Comparison of ENCODE assay signal across 10 cellular contexts in the genomic region with DNA sequence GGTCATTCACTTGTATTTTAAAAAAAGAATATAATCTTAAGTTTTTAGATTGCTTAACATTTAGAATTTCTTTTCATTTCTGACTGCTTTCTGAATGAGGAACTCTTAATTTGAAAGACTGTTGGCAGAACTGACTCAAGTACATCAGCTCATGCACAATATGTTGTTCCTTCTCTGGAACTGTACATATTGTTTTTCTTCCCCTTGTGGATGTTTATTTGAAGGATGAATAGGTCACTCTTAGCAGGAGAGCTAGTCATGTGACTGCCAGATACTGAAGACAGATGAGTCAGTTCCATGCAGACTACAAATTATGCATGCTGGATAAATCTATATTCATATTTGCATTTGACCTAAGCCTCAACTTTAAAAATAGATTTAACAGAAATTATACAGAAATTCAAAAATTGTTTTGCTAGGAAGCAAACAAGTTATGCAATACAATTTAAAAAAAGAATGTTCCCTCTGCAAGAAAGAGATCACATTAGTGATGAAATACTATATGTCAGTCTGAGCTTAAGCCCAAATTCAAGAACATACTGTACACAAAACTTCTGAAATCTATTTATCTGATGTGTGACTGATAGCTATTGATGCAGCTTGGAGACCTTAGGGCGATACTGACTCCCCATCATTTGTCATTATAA.
A peak's percentile ranks its signal among the peaks of the same experiment; 100 is the strongest.
DNase-seq lines count a peak whose midpoint lies in the region; ATAC-seq, FAIRE-seq and TF ChIP-seq lines count a peak whose summit lies in the region.
"Had no signal": no experiment of that assay in that cellular context is flagged by ENCODE, and none has a peak within 500 bp of the region (broad histone marks: within the 10 kb centered on the region; RNA-seq: fewer than 3 reads in every experiment).

No MANE protein-coding gene starts in this region.

- TF ChIP-seq CTCF in pancreas (IDR thresholded peaks at IDR 0.05) = no peak

- WGBS in pancreas, 2 donors = 28 to 29% methylated on average over 1 of the region's 1 CpG

- no peaks in the 10 kb centered on the region for H3K9me3 ChIP-seq in pancreas

- DNase-seq in Daoy (ENCODE audit: low read depth) (peak; percentile 65), NCI-H446 treated with DMSO at 0.1 percent for 48 hours (lab: John Stamatoyannopoulos, UW) (peak; percentile 88), pancreas (no peak), HK-2 (ENCODE audit: unreplicated experiment) (no peak)
- no peak for DNase-seq in stimulated activated CD4-positive, alpha-beta T cell treated with anti-CD3 and anti-CD28 coated beads, Interleukin-4, amount 100 ng/mL, for 4 hours
- DNase-seq: MM.1S; stimulated activated CD4-positive, alpha-beta T cell treated with anti-CD3 and anti-CD28 coated beads, Interleukin-4, amount 100 ng/mL, for 1 hour had no signal

- no peaks in the 10 kb centered on the region for H3K36me3 ChIP-seq in pancreas

- H3K27ac ChIP-seq in pancreas = no peak overlapping the region

- FAIRE-seq in pancreas (lab: Jason Lieb, UNC) = no peak

- peak; percentile 78 for ATAC-seq in esophagus mucosa
- peak in 3 of 4 donors; percentile 71 to 82 (median 78) for ATAC-seq in pancreas
- no peak for ATAC-seq in HG03135 (IDR thresholded peaks at IDR 0.05; ENCODE audit: unreplicated experiment)
- no peak for ATAC-seq in HG03095 (IDR thresholded peaks at IDR 0.05; ENCODE audit: unreplicated experiment)

- intact Hi-C loops in pancreas (cut with DNase I) = no loop called here

- H3K4me3 ChIP-seq in pancreas = no peak overlapping the region

- H3K4me1 ChIP-seq in pancreas = no peaks in the 10 kb centered on the region

- no peaks in the 10 kb centered on the region for H3K27me3 ChIP-seq in pancreas

Comparison
In these comparisons a context has a peak if more than half of its experiments do, and no peak if none do; other contexts are left out.
1. DNase-seq: peak in Daoy (single experiment) and NCI-H446 treated with DMSO at 0.1 percent for 48 hours (single experiment); none in pancreas (0 of 6), stimulated activated CD4-positive, alpha-beta T cell treated with anti-CD3 and anti-CD28 coated beads, Interleukin-4, amount 100 ng/mL, for 4 hours (0 of 2) and HK-2 (single experiment).
2. ATAC-seq: peak in esophagus mucosa (single experiment) and pancreas (3 of 4); none in HG03135 (single experiment) and HG03095 (single experiment).